Comparison of ENCODE assay signal across 1 cellular context in genomic region chr9:95313010-95313498, GRCh38.
TF ChIP-seq lines count a peak whose summit lies in the region.

No MANE protein-coding gene starts in this region.

TF ChIP-seq in WTC11, 78 proteins besides CTCF, POLR2A, EP300 and RAD21 (continued from another document):
- TF ChIP-seq FOXP1 (CRISPR knock-in tag; IDR thresholded peaks at IDR 0.05; ENCODE audit: borderline replicate concordance) = no peak
- no peak for TF ChIP-seq HMGA2 (CRISPR knock-in tag; IDR thresholded peaks at IDR 0.05)
- no peak for TF ChIP-seq ZNF671 (CRISPR knock-in tag; IDR thresholded peaks at IDR 0.05)
- TF ChIP-seq GRHL2 (CRISPR knock-in tag; IDR thresholded peaks at IDR 0.05; ENCODE audit: insufficient replicate concordance, severe bottlenecking) = no peak
- no peak for TF ChIP-seq NFATC4 (CRISPR knock-in tag; IDR thresholded peaks at IDR 0.05)
- TF ChIP-seq CBFB (CRISPR knock-in tag; IDR thresholded peaks at IDR 0.05; ENCODE audit: low read depth) = no peak
- no peak for TF ChIP-seq OVOL2 (CRISPR knock-in tag; IDR thresholded peaks at IDR 0.05; ENCODE audit: borderline replicate concordance)
- TF ChIP-seq, protein P1, sequence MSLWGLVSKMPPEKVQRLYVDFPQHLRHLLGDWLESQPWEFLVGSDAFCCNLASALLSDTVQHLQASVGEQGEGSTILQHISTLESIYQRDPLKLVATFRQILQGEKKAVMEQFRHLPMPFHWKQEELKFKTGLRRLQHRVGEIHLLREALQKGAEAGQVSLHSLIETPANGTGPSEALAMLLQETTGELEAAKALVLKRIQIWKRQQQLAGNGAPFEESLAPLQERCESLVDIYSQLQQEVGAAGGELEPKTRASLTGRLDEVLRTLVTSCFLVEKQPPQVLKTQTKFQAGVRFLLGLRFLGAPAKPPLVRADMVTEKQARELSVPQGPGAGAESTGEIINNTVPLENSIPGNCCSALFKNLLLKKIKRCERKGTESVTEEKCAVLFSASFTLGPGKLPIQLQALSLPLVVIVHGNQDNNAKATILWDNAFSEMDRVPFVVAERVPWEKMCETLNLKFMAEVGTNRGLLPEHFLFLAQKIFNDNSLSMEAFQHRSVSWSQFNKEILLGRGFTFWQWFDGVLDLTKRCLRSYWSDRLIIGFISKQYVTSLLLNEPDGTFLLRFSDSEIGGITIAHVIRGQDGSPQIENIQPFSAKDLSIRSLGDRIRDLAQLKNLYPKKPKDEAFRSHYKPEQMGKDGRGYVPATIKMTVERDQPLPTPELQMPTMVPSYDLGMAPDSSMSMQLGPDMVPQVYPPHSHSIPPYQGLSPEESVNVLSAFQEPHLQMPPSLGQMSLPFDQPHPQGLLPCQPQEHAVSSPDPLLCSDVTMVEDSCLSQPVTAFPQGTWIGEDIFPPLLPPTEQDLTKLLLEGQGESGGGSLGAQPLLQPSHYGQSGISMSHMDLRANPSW (CRISPR knock-in tag; conservative IDR thresholded peaks at IDR 0.05; ENCODE audit: low read depth) = no peak
- TF ChIP-seq HMGXB4 (CRISPR knock-in tag; IDR thresholded peaks at IDR 0.05) = no peak
